31 cellular contexts compared by ENCODE assay signal in genomic region chr19:49161987-49162386, GRCh38. TPM values are rescaled to one million over a fixed set of nuclear protein-coding genes. Genes with fewer than 3 reads are reported as not detected.
DNase-seq lines count a peak whose midpoint lies in the region; ATAC-seq, FAIRE-seq and TF ChIP-seq lines count a peak whose summit lies in the region.
"Had no signal": no experiment of that assay in that cellular context is flagged by ENCODE, and none has a peak within 500 bp of the region (broad histone marks: within the 10 kb centered on the region; RNA-seq: fewer than 3 reads in every experiment).

No MANE protein-coding gene starts in this region.

- no peaks in the 10 kb centered on the region for H3K36me3 Mint-ChIP-seq in activated T-cell treated with anti-CD3 and anti-CD28 coated beads, Interleukin-2, amount 50 U/mL, for 24 hours (ENCODE audit: low read depth)

- no peak overlapping the region for H2AK5ac ChIP-seq in IMR-90 (ENCODE audit: low read depth, low read length)

- H3K79me2 ChIP-seq in SK-N-SH (ENCODE audit: insufficient read depth) (peaks cover 23% of the 10 kb centered on the region), endothelial cell of umbilical vein (ENCODE audit: control insufficient read depth, insufficient read depth, low read length) (no peaks in the 10 kb centered on the region)
- H3K79me2 ChIP-seq: parathyroid adenoma had no signal

- peaks cover 8% of the 10 kb centered on the region for H3F3A ChIP-seq in SK-N-SH (replicated peaks; ENCODE audit: insufficient read depth)

- H3K9ac ChIP-seq in SK-N-SH, result no peak overlapping the region
- no peak overlapping the region for H3K9ac ChIP-seq in IMR-90 (ENCODE audit: low read depth, low read length)
- H3K9ac ChIP-seq in endothelial cell of umbilical vein (replicated peaks; ENCODE audit: extremely low read depth, insufficient read depth, low read length), result no peak overlapping the region
- H3K9ac ChIP-seq: parathyroid adenoma had no signal

- H3K4me1 Mint-ChIP-seq in activated T-cell treated with anti-CD3 and anti-CD28 coated beads, Interleukin-2, amount 50 U/mL, for 24 hours (ENCODE audit: low read depth), result peaks cover 7% of the 10 kb centered on the region

- H3K9me3 ChIP-seq in SK-N-SH (no peaks in the 10 kb centered on the region), IMR-90 (ENCODE audit: control insufficient read depth, insufficient read depth, low read length) (no peaks in the 10 kb centered on the region), endothelial cell of umbilical vein (replicated peaks; ENCODE audit: control insufficient read depth, insufficient read depth, low read length) (no peaks in the 10 kb centered on the region), thyroid gland (no peaks in the 10 kb centered on the region)
- H3K9me3 ChIP-seq: gastroesophageal sphincter, HAP-1, tibial artery had no signal

- no peak overlapping the region for H2BK5ac ChIP-seq in IMR-90 (ENCODE audit: low read depth, low read length, poor library complexity, severe bottlenecking)

- H2AFZ ChIP-seq in SK-N-SH (ENCODE audit: low read depth), result no peak overlapping the region
- H2AFZ ChIP-seq in IMR-90 (replicated peaks; ENCODE audit: low read length, poor library complexity), result no peak overlapping the region
- no peak overlapping the region for H2AFZ ChIP-seq in endothelial cell of umbilical vein (ENCODE audit: low read depth, low read length)
- H2AFZ ChIP-seq: parathyroid adenoma had no signal

- peaks cover 0 to 11% of the 10 kb centered on the region in 2 experiments; a peak in 1 of 4 replicates for H3K4me1 ChIP-seq in SK-N-SH (ENCODE audit: control insufficient read depth in 1 of 2, insufficient read depth in 2 of 2, low read depth in 1 of 2, low read length in 1 of 2)
- H3K4me1 ChIP-seq in IMR-90 (ENCODE audit: control insufficient read depth, insufficient read depth, low read length), result peaks cover 2% of the 10 kb centered on the region; the same call in 1 of the 2 replicates
- H3K4me1 ChIP-seq in endothelial cell of umbilical vein (ENCODE audit: control insufficient read depth, extremely low read depth, insufficient read depth, low read length), result peaks cover 20% of the 10 kb centered on the region
- H3K4me1 ChIP-seq in thyroid gland, result peaks cover 12 to 38% of the 10 kb centered on the region in 2 donors

- dilution Hi-C loops in IMR-90 (cut with HindIII; ENCODE audit: low sequenced_read_pairs, unreplicated experiment) (no loop called here), endothelial cell of umbilical vein (cut with MboI; ENCODE audit: extremely low pct_ligation_motif_present, low sequenced_read_pairs) (no loop called here)

- DNase-seq in SK-N-SH (no peak), IMR-90 (peak; percentile 63), endothelial cell of umbilical vein (ENCODE audit: low read depth, low spot score) (peak; percentile 77), thyroid gland (peak; percentile 75 to 82), NCI-H1694 (lab: John Stamatoyannopoulos, UW) (no peak)
- no peak for DNase-seq in stimulated activated CD4-positive, alpha-beta T cell treated with anti-CD3 and anti-CD28 coated beads, Interleukin-4, amount 100 ng/mL, for 24 hours
- DNase-seq in activated T-cell treated with anti-CD3 and anti-CD28 coated beads, Interleukin-2, amount 50 U/mL, for 24 hours, result no peak
- DNase-seq: activated CD4-positive, alpha-beta memory T cell treated with anti-CD3 and anti-CD28 coated beads, Interleukin-2, amount 10 ng/mL, durations not matched to agents 7 days and 5 days; activated CD4-positive, CD25-positive, alpha-beta regulatory T cell; activated gamma-delta T cell; activated T-cell treated with anti-CD3 and anti-CD28 coated beads for 4 hours; AML-193; effector memory CD8-positive, alpha-beta T cell; hypothalamus; NCI-H1092; NCI-H1930; NCI-H345; NCI-H774; nephron progenitor cell; stimulated activated naive CD8-positive, alpha-beta T cell treated with anti-CD3 and anti-CD28 coated beads, Interleukin-15, amount 100 ng/mL, for 72 hours; T-helper 9 cell; tibial artery had no signal

- intact Hi-C loops in IMR-90 (cut with micrococcal nuclease), result no loop called here
- intact Hi-C loops in endothelial cell of umbilical vein (cut with micrococcal nuclease), result no loop called here
- intact Hi-C loops in thyroid gland (cut with DNase I), result no loop called here

- H4K8ac ChIP-seq in IMR-90 (ENCODE audit: low read depth in 2 of 2, low read length in 2 of 2), result no peak overlapping the region

- no peak overlapping the region for H3K23ac ChIP-seq in IMR-90 (ENCODE audit: low read depth, low read length)

- H3K4me3 ChIP-seq in SK-N-SH (ENCODE audit: low read depth in 2 of 2, low read length in 1 of 2) (no peak overlapping the region), IMR-90 (ENCODE audit: insufficient read depth, low read depth, low read length) (no peak overlapping the region), endothelial cell of umbilical vein (replicated peaks in 1 of 3; ENCODE audit: insufficient read depth in 1 of 3, low read depth in 1 of 3, low read length in 3 of 3) (no peak overlapping the region), thyroid gland (replicated peaks in 1 of 3) (no peak overlapping the region)
- H3K4me3 ChIP-seq: gastroesophageal sphincter, HAP-1, tibial artery had no signal

- H3K27ac Mint-ChIP-seq in activated T-cell treated with anti-CD3 and anti-CD28 coated beads, Interleukin-2, amount 50 U/mL, for 24 hours, result no peak overlapping the region
- H3K27ac Mint-ChIP-seq: activated CD4-positive, alpha-beta memory T cell treated with anti-CD3 and anti-CD28 coated beads, Interleukin-2, amount 10 ng/mL, durations not matched to agents 7 days and 5 days; effector memory CD8-positive, alpha-beta T cell; nephron progenitor cell; stimulated activated naive CD8-positive, alpha-beta T cell treated with anti-CD3 and anti-CD28 coated beads, Interleukin-15, amount 100 ng/mL, for 72 hours had no signal

- H3K4me2 ChIP-seq in SK-N-SH (0 out of 2 replicates have a peak overlapping the region, but pooled peaks have one; percentile 13), IMR-90 (ENCODE audit: low read depth, low read length) (no peak overlapping the region), endothelial cell of umbilical vein (ENCODE audit: insufficient read depth, low read length) (no peak overlapping the region)

- H3K4ac ChIP-seq in IMR-90 (ENCODE audit: low read depth, low read length), result no peak overlapping the region

- H2BK120ac ChIP-seq in IMR-90 (ENCODE audit: low read depth, low read length), result no peak overlapping the region

- H3K4me3 Mint-ChIP-seq in activated T-cell treated with anti-CD3 and anti-CD28 coated beads, Interleukin-2, amount 50 U/mL, for 24 hours, result no peak overlapping the region
- H3K4me3 Mint-ChIP-seq: activated CD4-positive, alpha-beta memory T cell treated with anti-CD3 and anti-CD28 coated beads, Interleukin-2, amount 10 ng/mL, durations not matched to agents 7 days and 5 days; effector memory CD8-positive, alpha-beta T cell; nephron progenitor cell; stimulated activated naive CD8-positive, alpha-beta T cell treated with anti-CD3 and anti-CD28 coated beads, Interleukin-15, amount 100 ng/mL, for 72 hours had no signal

- H3K9me3 Mint-ChIP-seq in activated T-cell treated with anti-CD3 and anti-CD28 coated beads, Interleukin-2, amount 50 U/mL, for 24 hours, result no peaks in the 10 kb centered on the region
- H3K9me3 Mint-ChIP-seq: activated CD4-positive, alpha-beta memory T cell treated with anti-CD3 and anti-CD28 coated beads, Interleukin-2, amount 10 ng/mL, durations not matched to agents 7 days and 5 days; brain; effector memory CD8-positive, alpha-beta T cell; nephron progenitor cell; stimulated activated naive CD8-positive, alpha-beta T cell treated with anti-CD3 and anti-CD28 coated beads, Interleukin-15, amount 100 ng/mL, for 72 hours had no signal

- H2AK9ac ChIP-seq in IMR-90 (replicated peaks; ENCODE audit: low read depth, low read length, poor library complexity), result no peak overlapping the region

- no peak overlapping the region for H4K5ac ChIP-seq in IMR-90 (ENCODE audit: low read depth, low read length)

- BruUV-seq in IMR-90 (replicated peaks; lab: Mats Ljungman, UMichigan), result no TSS peak
- BruUV-seq in endothelial cell of umbilical vein (replicated peaks; lab: Mats Ljungman, UMichigan), result no TSS peak

- H4K20me1 ChIP-seq in SK-N-SH (ENCODE audit: insufficient read depth), result peaks cover 14% of the 10 kb centered on the region; the same call in 1 of the 2 replicates
- no peaks in the 10 kb centered on the region; the same call in 1 of the 2 replicates for H4K20me1 ChIP-seq in IMR-90 (ENCODE audit: insufficient read depth, low read length)
- no peaks in the 10 kb centered on the region for H4K20me1 ChIP-seq in endothelial cell of umbilical vein (replicated peaks; ENCODE audit: control insufficient read depth, extremely low read depth, insufficient read depth, low read length)

- H3K27ac ChIP-seq in SK-N-SH (ENCODE audit: low read depth in 2 of 2, low read length in 1 of 2) (no peak overlapping the region), IMR-90 (ENCODE audit: insufficient read depth, low read length) (no peak overlapping the region), endothelial cell of umbilical vein (ENCODE audit: insufficient read depth, low read depth, low read length) (no peak overlapping the region), thyroid gland (peak overlapping the region; percentile 13 to 57 (median 51))
- H3K27ac ChIP-seq: gastroesophageal sphincter, parathyroid adenoma, tibial artery had no signal

- TF ChIP-seq POLR2A in IMR-90 (IDR thresholded peaks at IDR 0.05; ENCODE audit: low read depth, low read length), result no peak
- no peak for TF ChIP-seq POLR2A in endothelial cell of umbilical vein (IDR thresholded peaks at IDR 0.05; ENCODE audit: low read depth, low read length)
- TF ChIP-seq POLR2A in thyroid gland (IDR thresholded peaks at IDR 0.05), result no peak

- TF ChIP-seq EP300 in SK-N-SH (IDR thresholded peaks at IDR 0.05; ENCODE audit: borderline replicate concordance in 1 of 2, low read depth in 1 of 2, low read length in 1 of 2), result no peak

- H3K14ac ChIP-seq in IMR-90 (replicated peaks; ENCODE audit: low read depth, low read length), result no peak overlapping the region

- H2BK20ac ChIP-seq in IMR-90 (ENCODE audit: low read depth, low read length), result no peak overlapping the region

- H3K36me3 ChIP-seq in SK-N-SH (replicated peaks in 1 of 2; ENCODE audit: control insufficient read depth in 1 of 2, insufficient read depth in 2 of 2, low read length in 1 of 2) (peaks cover 0 to 6% of the 10 kb centered on the region in 2 experiments), IMR-90 (ENCODE audit: control insufficient read depth, insufficient read depth, low read length) (no peaks in the 10 kb centered on the region; the same call in none of the 2 replicates), endothelial cell of umbilical vein (ENCODE audit: control insufficient read depth in 2 of 2, extremely low read depth in 1 of 2, insufficient read depth in 2 of 2, low read length in 2 of 2) (no peaks in the 10 kb centered on the region), thyroid gland (no peaks in the 10 kb centered on the region)
- H3K36me3 ChIP-seq: HAP-1 had no signal

- peaks cover 8 to 32% of the 10 kb centered on the region in 2 experiments; a peak in 3 of 4 replicates for H3K79me1 ChIP-seq in IMR-90 (ENCODE audit: low read depth in 1 of 2, low read length in 2 of 2)

- H3K18ac ChIP-seq in IMR-90 (ENCODE audit: low read depth, low read length), result no peak overlapping the region

- ATAC-seq in SK-N-SH treated with all-trans-retinoic acid at 6 μM for 48 hours (no peak), IMR-90 (ENCODE audit: low read depth) (no peak)
- ATAC-seq: effector memory CD8-positive, alpha-beta T cell; esophagus mucosa; gastroesophageal sphincter; sciatic nerve; stimulated activated naive CD8-positive, alpha-beta T cell treated with anti-CD3 and anti-CD28 coated beads, Interleukin-15, amount 100 ng/mL, for 72 hours had no signal

- H3K27me3 Mint-ChIP-seq in activated T-cell treated with anti-CD3 and anti-CD28 coated beads, Interleukin-2, amount 50 U/mL, for 24 hours, result peaks cover 49% of the 10 kb centered on the region

- POLR2A ChIA-PET in SK-N-SH (lab: Yijun Ruan, JAX) (no interaction called here), IMR-90 (lab: Charles Lee; ENCODE audit: unreplicated experiment) (no interaction called here), endothelial cell of umbilical vein (lab: Charles Lee) (no interaction called here)

- H3K9me1 ChIP-seq in IMR-90 (ENCODE audit: insufficient read depth, low read length), result peaks cover 5% of the 10 kb centered on the region; the same call in 1 of the 2 replicates
- H3K9me1 ChIP-seq in endothelial cell of umbilical vein (replicated peaks; ENCODE audit: control insufficient read depth, extremely low read depth, insufficient read depth, low read length), result no peaks in the 10 kb centered on the region

- TF ChIP-seq CTCF in SK-N-SH (IDR thresholded peaks at IDR 0.05) (no peak), IMR-90 (conservative IDR thresholded peaks at IDR 0.05; ENCODE audit: low read depth, low read length) (no peak), endothelial cell of umbilical vein (IDR thresholded peaks at IDR 0.05; ENCODE audit: extremely low read depth in 1 of 2, insufficient read depth in 1 of 2, low read depth in 1 of 2, low read length in 2 of 2) (no peak), thyroid gland (IDR thresholded peaks at IDR 0.05) (no peak)

- H4K91ac ChIP-seq in IMR-90 (ENCODE audit: insufficient read depth, low read depth, low read length), result no peak overlapping the region

- no peaks in the 10 kb centered on the region for H3K9me2 ChIP-seq in SK-N-SH

- CTCF ChIA-PET in SK-N-SH (lab: Yijun Ruan, JAX) (interaction anchor here (5.8 kb wide), 1 partner anchor 36 kb away, joined by 33 read pairs; no protein-coding TSS in a partner anchor), IMR-90 (lab: Yijun Ruan, JAX) (no interaction called here), endothelial cell of umbilical vein (lab: Charles Lee) (interaction anchor here (0.9 to 4.9 kb wide), 5 partner anchors 15 to 64 kb away, joined by 3 to 33 read pairs (median 6); partner anchors contain the start of gene LIN7B)

- in situ Hi-C loops in IMR-90 (cut with MboI; ENCODE audit: low sequenced_read_pairs), result no loop called here

- H3K56ac ChIP-seq in IMR-90 (ENCODE audit: extremely low read depth, insufficient read depth, low read length), result no peak overlapping the region

- FAIRE-seq in endothelial cell of umbilical vein (lab: Jason Lieb, UNC), result peak; percentile 83
- FAIRE-seq: colon had no signal

- 65% methylated on average over 4 of the region's 4 CpGs for WGBS in SK-N-SH (ENCODE audit: low lambda C conversion rate)
- WGBS in IMR-90 (ENCODE audit: extremely low coverage in 2 of 2, insufficient read length in 1 of 2), 2 experiments, result 44% methylated on average over 3 of the region's 4 CpGs; no CpG with 5 or more reads in 1 of the 2 experiments
- WGBS in thyroid gland, 2 donors, result 14 to 20% methylated on average over 4 of the region's 4 CpGs

- H3K27me3 ChIP-seq in SK-N-SH (ENCODE audit: insufficient read depth), result no peaks in the 10 kb centered on the region
- no peaks in the 10 kb centered on the region for H3K27me3 ChIP-seq in IMR-90 (ENCODE audit: control insufficient read depth, insufficient read depth, low read length)
- H3K27me3 ChIP-seq in endothelial cell of umbilical vein (ENCODE audit: control insufficient read depth in 2 of 2, insufficient read depth in 2 of 2, low read length in 2 of 2), result no peaks in the 10 kb centered on the region
- H3K27me3 ChIP-seq in thyroid gland, result no peaks in the 10 kb centered on the region
- H3K27me3 ChIP-seq: gastroesophageal sphincter, tibial artery had no signal

- H2BK15ac ChIP-seq in IMR-90 (ENCODE audit: low read depth, low read length), result no peak overlapping the region

- TF ChIP-seq RAD21 in SK-N-SH (IDR thresholded peaks at IDR 0.05; ENCODE audit: low read length), result no peak
- TF ChIP-seq RAD21 in IMR-90 (IDR thresholded peaks at IDR 0.05; ENCODE audit: low read length), result no peak

RNA-seq across cellular contexts. Expression of gene TRPM4, which starts 4.4 kb away (rescaled TPM):
- 16.9 and 20.6 TPM in 2 replicates for polyA plus RNA-seq in SK-N-SH (2012; rRNA removed)
- 5.4 and 8.1 TPM in 2 replicates for polyA plus RNA-seq in SK-N-SH (2012; cell fraction: cytosol; rRNA removed)
- 147 and 193 TPM in 2 replicates for polyA plus RNA-seq in SK-N-SH (2012; cell fraction: nucleus; rRNA removed)
- total RNA-seq in IMR-90 (2012; rRNA removed), result 1.9 and 2.2 TPM in 2 replicates
- 17.4 and 19.7 TPM in 2 replicates for polyA plus RNA-seq in IMR-90 (2012; rRNA removed)
- 10.1 and 12.8 TPM in 2 replicates for polyA plus RNA-seq in IMR-90 (2012; cell fraction: cytosol; rRNA removed)
- 115 and 216 TPM in 2 replicates for polyA plus RNA-seq in IMR-90 (2012; cell fraction: nucleus; rRNA removed; ENCODE audit: low replicate concordance)
- total RNA-seq in endothelial cell of umbilical vein, result 38.9 and 40.6 TPM in 2 replicates
- polyA plus RNA-seq in endothelial cell of umbilical vein, result 17.6 and 23.7 TPM in 2 replicates
- 6.5 and 8.7 TPM in 2 replicates for polyA plus RNA-seq in endothelial cell of umbilical vein (2011; cell fraction: cytosol; rRNA removed)
- polyA plus RNA-seq in endothelial cell of umbilical vein (2011; cell fraction: nucleus; rRNA removed), result 88.1 and 102 TPM in 2 replicates
- 22.6 and 38.8 TPM in 2 replicates for polyA plus RNA-seq in endothelial cell of umbilical vein (2012)
- 20.4 and 22.4 TPM in 2 replicates for polyA minus RNA-seq in endothelial cell of umbilical vein
- 2.5 TPM for polyA minus RNA-seq in endothelial cell of umbilical vein (2011; cell fraction: cytosol; rRNA and poly(A)+ RNA removed)
- polyA minus RNA-seq in endothelial cell of umbilical vein (2011; cell fraction: nucleus; rRNA and poly(A)+ RNA removed), result 21.9 and 29.7 TPM in 2 replicates
- 10 to 100 TPM; 18.4 to 36.4 (median 26.1) TPM for total RNA-seq in thyroid gland

RNA-seq across cellular contexts. Expression of gene HRC, which starts 6.8 kb away (rescaled TPM):
- polyA plus RNA-seq in SK-N-SH (2012; rRNA removed) (not detected in 2 replicates), IMR-90 (2012; rRNA removed) (0.03 TPM in 1 of 2 replicates, not detected in the other), endothelial cell of umbilical vein (not detected in 2 replicates)
- 0.04 TPM in 1 of 2 replicates, not detected in the other for polyA plus RNA-seq in SK-N-SH (2012; cell fraction: cytosol; rRNA removed)
- polyA plus RNA-seq in SK-N-SH (2012; cell fraction: nucleus; rRNA removed), result 0.04 and 0.12 TPM in 2 replicates
- total RNA-seq in IMR-90 (2012; rRNA removed) (not detected in 2 replicates), endothelial cell of umbilical vein (not detected in 2 replicates), thyroid gland (1 to 10 TPM; 1.1 to 4.1 (median 2.1) TPM)
- polyA plus RNA-seq in IMR-90 (2012; cell fraction: cytosol; rRNA removed), result 0.02 TPM in 1 of 2 replicates, not detected in the other
- polyA plus RNA-seq in IMR-90 (2012; cell fraction: nucleus; rRNA removed; ENCODE audit: low replicate concordance), result 0.08 and 0.13 TPM in 2 replicates
- not detected in 2 replicates for polyA plus RNA-seq in endothelial cell of umbilical vein (2011; cell fraction: cytosol; rRNA removed)
- not detected in 2 replicates for polyA plus RNA-seq in endothelial cell of umbilical vein (2011; cell fraction: nucleus; rRNA removed)
- 0.44 TPM in 1 of 2 replicates, not detected in the other for polyA plus RNA-seq in endothelial cell of umbilical vein (2012)
- polyA minus RNA-seq in endothelial cell of umbilical vein, result 0.39 and 1.3 TPM in 2 replicates
- polyA minus RNA-seq in endothelial cell of umbilical vein (2011; cell fraction: cytosol; rRNA and poly(A)+ RNA removed), result not detected
- not detected in 2 replicates for polyA minus RNA-seq in endothelial cell of umbilical vein (2011; cell fraction: nucleus; rRNA and poly(A)+ RNA removed)
- total RNA-seq: A172; activated CD4-positive, alpha-beta memory T cell treated with anti-CD3 and anti-CD28 coated beads, Interleukin-2, amount 10 ng/mL, durations not matched to agents 7 days and 5 days had no signal

RNA-seq across cellular contexts. Expression of gene PPFIA3, which starts 42.6 kb away (rescaled TPM):
- polyA plus RNA-seq in SK-N-SH (2012; rRNA removed), result 5.7 and 5.8 TPM in 2 replicates
- polyA plus RNA-seq in SK-N-SH (2012; cell fraction: cytosol; rRNA removed), result 2.8 and 4.6 TPM in 2 replicates
- 12.2 and 12.6 TPM in 2 replicates for polyA plus RNA-seq in SK-N-SH (2012; cell fraction: nucleus; rRNA removed)
- total RNA-seq in IMR-90 (2012; rRNA removed), result 0.83 and 0.90 TPM in 2 replicates
- 1.9 and 2.4 TPM in 2 replicates for polyA plus RNA-seq in IMR-90 (2012; rRNA removed)
- 1.5 and 2.9 TPM in 2 replicates for polyA plus RNA-seq in IMR-90 (2012; cell fraction: cytosol; rRNA removed)
- polyA plus RNA-seq in IMR-90 (2012; cell fraction: nucleus; rRNA removed; ENCODE audit: low replicate concordance), result 5.7 and 7.5 TPM in 2 replicates
- 2.0 and 2.6 TPM in 2 replicates for total RNA-seq in endothelial cell of umbilical vein
- 1.3 and 1.4 TPM in 2 replicates for polyA plus RNA-seq in endothelial cell of umbilical vein
- 0.58 and 0.99 TPM in 2 replicates for polyA plus RNA-seq in endothelial cell of umbilical vein (2011; cell fraction: cytosol; rRNA removed)
- 1.2 and 1.3 TPM in 2 replicates for polyA plus RNA-seq in endothelial cell of umbilical vein (2011; cell fraction: nucleus; rRNA removed)
- polyA plus RNA-seq in endothelial cell of umbilical vein (2012), result 2.1 and 2.7 TPM in 2 replicates
- polyA minus RNA-seq in endothelial cell of umbilical vein, result 0.90 and 1.3 TPM in 2 replicates
- 5.9 TPM for polyA minus RNA-seq in endothelial cell of umbilical vein (2011; cell fraction: cytosol; rRNA and poly(A)+ RNA removed)
- polyA minus RNA-seq in endothelial cell of umbilical vein (2011; cell fraction: nucleus; rRNA and poly(A)+ RNA removed), result 0.24 and 1.2 TPM in 2 replicates
- 1 to 10 TPM; 4.6 to 7.4 (median 5.3) TPM for total RNA-seq in thyroid gland

RNA-seq across cellular contexts. Expression of gene C19orf73, which starts 43.0 kb away (rescaled TPM):
- 2.6 and 3.0 TPM in 2 replicates for polyA plus RNA-seq in SK-N-SH (2012; rRNA removed)
- 1.6 and 2.8 TPM in 2 replicates for polyA plus RNA-seq in SK-N-SH (2012; cell fraction: cytosol; rRNA removed)
- polyA plus RNA-seq in SK-N-SH (2012; cell fraction: nucleus; rRNA removed), result 3.0 and 4.8 TPM in 2 replicates
- total RNA-seq in IMR-90 (2012; rRNA removed), result 0.28 TPM in 1 of 2 replicates, not detected in the other
- polyA plus RNA-seq in IMR-90 (2012; rRNA removed), result 1.2 and 2.0 TPM in 2 replicates
- polyA plus RNA-seq in IMR-90 (2012; cell fraction: cytosol; rRNA removed), result 2.3 TPM in 2 replicates
- 0.85 and 0.98 TPM in 2 replicates for polyA plus RNA-seq in IMR-90 (2012; cell fraction: nucleus; rRNA removed; ENCODE audit: low replicate concordance)
- 1.5 TPM in 1 of 2 replicates, not detected in the other for total RNA-seq in endothelial cell of umbilical vein
- 1.8 and 2.5 TPM in 2 replicates for polyA plus RNA-seq in endothelial cell of umbilical vein
- polyA plus RNA-seq in endothelial cell of umbilical vein (2011; cell fraction: cytosol; rRNA removed), result 1.2 TPM in 2 replicates
- 0.25 and 0.97 TPM in 2 replicates for polyA plus RNA-seq in endothelial cell of umbilical vein (2011; cell fraction: nucleus; rRNA removed)
- polyA plus RNA-seq in endothelial cell of umbilical vein (2012), result 0.52 and 0.78 TPM in 2 replicates
- not detected in 2 replicates for polyA minus RNA-seq in endothelial cell of umbilical vein
- 1.4 TPM for polyA minus RNA-seq in endothelial cell of umbilical vein (2011; cell fraction: cytosol; rRNA and poly(A)+ RNA removed)
- 0.91 TPM in 1 of 2 replicates, not detected in the other for polyA minus RNA-seq in endothelial cell of umbilical vein (2011; cell fraction: nucleus; rRNA and poly(A)+ RNA removed)
- 10 to 100 TPM in 1 of 4 donors, 1 to 10 TPM in 3; 1.7 to 13.4 (median 6.1) TPM for total RNA-seq in thyroid gland
- total RNA-seq: A172 had no signal

RNA-seq across cellular contexts. Expression of gene LIN7B, which starts 47.8 kb away (rescaled TPM):
- polyA plus RNA-seq in SK-N-SH (2012; rRNA removed) (20.8 and 21.1 TPM in 2 replicates), IMR-90 (2012; rRNA removed) (8.0 and 9.9 TPM in 2 replicates), endothelial cell of umbilical vein (2.2 and 4.4 TPM in 2 replicates)
- polyA plus RNA-seq in SK-N-SH (2012; cell fraction: cytosol; rRNA removed), result 11.8 and 13.5 TPM in 2 replicates
- 27.5 and 27.8 TPM in 2 replicates for polyA plus RNA-seq in SK-N-SH (2012; cell fraction: nucleus; rRNA removed)
- total RNA-seq in IMR-90 (2012; rRNA removed) (2.8 and 3.8 TPM in 2 replicates), endothelial cell of umbilical vein (4.2 and 4.5 TPM in 2 replicates), thyroid gland (10 to 100 TPM; 10.5 to 17.7 (median 13.8) TPM)
- 13.4 and 19.1 TPM in 2 replicates for polyA plus RNA-seq in IMR-90 (2012; cell fraction: cytosol; rRNA removed)
- 14.2 and 30.4 TPM in 2 replicates for polyA plus RNA-seq in IMR-90 (2012; cell fraction: nucleus; rRNA removed; ENCODE audit: low replicate concordance)
- polyA plus RNA-seq in endothelial cell of umbilical vein (2011; cell fraction: cytosol; rRNA removed), result 2.3 and 2.4 TPM in 2 replicates
- 5.5 and 5.6 TPM in 2 replicates for polyA plus RNA-seq in endothelial cell of umbilical vein (2011; cell fraction: nucleus; rRNA removed)
- 1.3 and 4.4 TPM in 2 replicates for polyA plus RNA-seq in endothelial cell of umbilical vein (2012)
- 2.6 and 4.1 TPM in 2 replicates for polyA minus RNA-seq in endothelial cell of umbilical vein
- 2.7 TPM for polyA minus RNA-seq in endothelial cell of umbilical vein (2011; cell fraction: cytosol; rRNA and poly(A)+ RNA removed)
- 3.6 TPM in 1 of 2 replicates, not detected in the other for polyA minus RNA-seq in endothelial cell of umbilical vein (2011; cell fraction: nucleus; rRNA and poly(A)+ RNA removed)

Comparison
In these comparisons a context has a peak if more than half of its experiments do, and no peak if none do; other contexts are left out.
1. DNase-seq: peak in IMR-90 (single experiment), endothelial cell of umbilical vein (single experiment) and thyroid gland (2 of 2); none in SK-N-SH (single experiment), stimulated activated CD4-positive, alpha-beta T cell treated with anti-CD3 and anti-CD28 coated beads, Interleukin-4, amount 100 ng/mL, for 24 hours (single experiment), NCI-H1694 (single experiment) and activated T-cell treated with anti-CD3 and anti-CD28 coated beads, Interleukin-2, amount 50 U/mL, for 24 hours (single experiment).
2. H3K27ac ChIP-seq: peak in thyroid gland (3 of 3); none in SK-N-SH (0 of 2), IMR-90 (single experiment) and endothelial cell of umbilical vein (single experiment).